Comparison of ENCODE assay signal across 17 cellular contexts in genomic region chr20:45087115-45087785, GRCh38. TPM values are rescaled to one million over a fixed set of nuclear protein-coding genes. Genes with fewer than 3 reads are reported as not detected.
DNase-seq lines count a peak whose midpoint lies in the region; ATAC-seq and TF ChIP-seq lines count a peak whose summit lies in the region.
"Had no signal": no experiment of that assay in that cellular context is flagged by ENCODE, and none has a peak within 500 bp of the region (broad histone marks: within the 10 kb centered on the region; RNA-seq: fewer than 3 reads in every experiment).

No MANE protein-coding gene starts in this region.

- intact Hi-C loops in PC-3 (cut with micrococcal nuclease): no loop called here

- CTCF ChIA-PET in PC-3 (lab: Charles Lee): no interaction called here

- POLR2A ChIA-PET in PC-3 (lab: Charles Lee; ENCODE audit: unreplicated experiment): no interaction called here

- no peak for TF ChIP-seq CTCF in PC-3 (conservative IDR thresholded peaks at IDR 0.05; ENCODE audit: low read depth, low read length)

- H3K9me3 Mint-ChIP-seq in activated naive CD8-positive, alpha-beta T cell treated with anti-CD3 and anti-CD28 coated beads, Interleukin-2, amount 50 U/mL, for 24 hours: no peaks in the 10 kb centered on the region
- H3K9me3 Mint-ChIP-seq in activated naive CD8-positive, alpha-beta T cell treated with anti-CD3 and anti-CD28 coated beads for 36 hours: peaks cover 4% of the 10 kb centered on the region
- H3K9me3 Mint-ChIP-seq in stimulated activated naive B cell treated with anti-CD40 and anti-IgM and Interleukin-4, amounts not matched to agents 10 μg/mL and 1 μg/mL and 100 μg/mL, for 72 hours: peaks cover 0 to 5% of the 10 kb centered on the region in 2 donors
- H3K9me3 Mint-ChIP-seq: GM23338 had no signal

- no peaks in the 10 kb centered on the region for H3K9me3 ChIP-seq in PC-3 (ENCODE audit: low read length)

- peak overlapping the region; percentile 66 for H3K27ac Mint-ChIP-seq in activated naive CD8-positive, alpha-beta T cell treated with anti-CD3 and anti-CD28 coated beads, Interleukin-2, amount 50 U/mL, for 24 hours
- no peak overlapping the region for H3K27ac Mint-ChIP-seq in activated naive CD8-positive, alpha-beta T cell treated with anti-CD3 and anti-CD28 coated beads for 36 hours
- peak overlapping the region; percentile 91 for H3K27ac Mint-ChIP-seq in stimulated activated naive B cell treated with anti-CD40 and anti-IgM and Interleukin-4, amounts not matched to agents 10 μg/mL and 1 μg/mL and 100 μg/mL, for 72 hours
- H3K27ac Mint-ChIP-seq: nephron progenitor cell had no signal

- no peaks in the 10 kb centered on the region for H3K27me3 ChIP-seq in PC-3 (ENCODE audit: low read length)
- H3K27me3 ChIP-seq: ascending aorta, stomach had no signal

- 0 out of 2 replicates have a peak, but pooled peaks cover 6% of the 10 kb centered on the region for H3K36me3 ChIP-seq in PC-3 (ENCODE audit: low read depth, low read length)

- H4K20me1 ChIP-seq in PC-3 (ENCODE audit: low read length): no peaks in the 10 kb centered on the region

- H3K9me2 ChIP-seq in PC-3 (replicated peaks; ENCODE audit: low read length): no peaks in the 10 kb centered on the region

- no peaks in the 10 kb centered on the region for H3K79me2 ChIP-seq in PC-3 (ENCODE audit: low read length)

- no peak for ATAC-seq in activated naive CD8-positive, alpha-beta T cell treated with anti-CD3 and anti-CD28 coated beads, Interleukin-2, amount 50 U/mL, for 24 hours
- ATAC-seq in PC-3: no peak; the same call in 1 of the 2 replicates
- peak; percentile 50 to 63 for ATAC-seq in stimulated activated naive B cell treated with anti-CD40 and anti-IgM and Interleukin-4, amounts not matched to agents 10 μg/mL and 1 μg/mL and 100 μg/mL, for 72 hours (replicated peaks)
- ATAC-seq: activated T-cell treated with anti-CD3 and anti-CD28 coated beads, Interleukin-2, amount 50 U/mL, for 4 hours; right cardiac atrium had no signal

- H3K9ac ChIP-seq in PC-3 (ENCODE audit: low read length): no peak overlapping the region

- no peak overlapping the region for H3K4me3 ChIP-seq in PC-3 (ENCODE audit: low read length)
- H3K4me3 ChIP-seq: ascending aorta, GM23338, left ventricle myocardium inferior, stomach had no signal

- H3K27ac ChIP-seq in PC-3 (ENCODE audit: low read length): peak overlapping the region; percentile 88
- H3K27ac ChIP-seq: ascending aorta, left ventricle myocardium inferior, stomach had no signal

- DNase-seq in activated naive CD8-positive, alpha-beta T cell treated with anti-CD3 and anti-CD28 coated beads, Interleukin-2, amount 50 U/mL, for 24 hours: no peak
- DNase-seq in activated naive CD8-positive, alpha-beta T cell treated with anti-CD3 and anti-CD28 coated beads for 36 hours: no peak
- DNase-seq in PC-3: peak; percentile 36
- DNase-seq in fibroblast of gingiva (ENCODE audit: low read depth): peak; percentile 25
- DNase-seq in stimulated activated naive B cell treated with anti-CD40 and anti-IgM and Interleukin-4, amounts not matched to agents 10 μg/mL and 1 μg/mL and 100 μg/mL, for 72 hours: no peak
- DNase-seq in HuH-7.5 (ENCODE audit: low spot score): no peak
- DNase-seq in NCI-H1436 (lab: John Stamatoyannopoulos, UW): no peak
- no peak for DNase-seq in stimulated activated CD4-positive, alpha-beta T cell treated with anti-CD3 and anti-CD28 coated beads, Interleukin-2, amount 100 ng/mL, for 24 hours
- DNase-seq: activated T-cell treated with anti-CD3 and anti-CD28 coated beads, Interleukin-2, amount 50 U/mL, for 4 hours; dermis blood vessel endothelial cell; left ventricle myocardium inferior; NCI-H1048; nephron progenitor cell; right cardiac atrium; stomach had no signal

- no peak overlapping the region for H2AFZ ChIP-seq in PC-3 (ENCODE audit: low read length)
- H2AFZ ChIP-seq: GM23338 had no signal

- H3K36me3 Mint-ChIP-seq in activated naive CD8-positive, alpha-beta T cell treated with anti-CD3 and anti-CD28 coated beads, Interleukin-2, amount 50 U/mL, for 24 hours (ENCODE audit: low read depth): peaks cover 44% of the 10 kb centered on the region
- H3K36me3 Mint-ChIP-seq in activated naive CD8-positive, alpha-beta T cell treated with anti-CD3 and anti-CD28 coated beads for 36 hours: peaks cover 48% of the 10 kb centered on the region
- H3K36me3 Mint-ChIP-seq in stimulated activated naive B cell treated with anti-CD40 and anti-IgM and Interleukin-4, amounts not matched to agents 10 μg/mL and 1 μg/mL and 100 μg/mL, for 72 hours: peaks cover 47 to 88% of the 10 kb centered on the region in 2 donors

- H3K27me3 Mint-ChIP-seq in activated naive CD8-positive, alpha-beta T cell treated with anti-CD3 and anti-CD28 coated beads, Interleukin-2, amount 50 U/mL, for 24 hours: no peaks in the 10 kb centered on the region
- no peaks in the 10 kb centered on the region for H3K27me3 Mint-ChIP-seq in activated naive CD8-positive, alpha-beta T cell treated with anti-CD3 and anti-CD28 coated beads for 36 hours
- no peaks in the 10 kb centered on the region for H3K27me3 Mint-ChIP-seq in stimulated activated naive B cell treated with anti-CD40 and anti-IgM and Interleukin-4, amounts not matched to agents 10 μg/mL and 1 μg/mL and 100 μg/mL, for 72 hours

- H3K4me3 Mint-ChIP-seq in activated naive CD8-positive, alpha-beta T cell treated with anti-CD3 and anti-CD28 coated beads, Interleukin-2, amount 50 U/mL, for 24 hours: no peak overlapping the region
- no peak overlapping the region for H3K4me3 Mint-ChIP-seq in activated naive CD8-positive, alpha-beta T cell treated with anti-CD3 and anti-CD28 coated beads for 36 hours
- H3K4me3 Mint-ChIP-seq in stimulated activated naive B cell treated with anti-CD40 and anti-IgM and Interleukin-4, amounts not matched to agents 10 μg/mL and 1 μg/mL and 100 μg/mL, for 72 hours: no peak overlapping the region
- H3K4me3 Mint-ChIP-seq: activated T-cell treated with anti-CD3 and anti-CD28 coated beads, Interleukin-2, amount 50 U/mL, for 4 hours; GM23338; nephron progenitor cell had no signal

- H3K4me1 ChIP-seq in PC-3 (ENCODE audit: insufficient read depth, low read length): peaks cover 28% of the 10 kb centered on the region
- H3K4me1 ChIP-seq: ascending aorta, left ventricle myocardium inferior, stomach had no signal

- no TSS peak for BruUV-seq in PC-3 (replicated peaks; lab: Mats Ljungman, UMichigan)

- H3F3A ChIP-seq in PC-3 (ENCODE audit: low read length, unreplicated experiment): peaks cover 9% of the 10 kb centered on the region

- H3K4me1 Mint-ChIP-seq in activated naive CD8-positive, alpha-beta T cell treated with anti-CD3 and anti-CD28 coated beads, Interleukin-2, amount 50 U/mL, for 24 hours: peaks cover 6% of the 10 kb centered on the region
- H3K4me1 Mint-ChIP-seq in activated naive CD8-positive, alpha-beta T cell treated with anti-CD3 and anti-CD28 coated beads for 36 hours: peaks cover 11% of the 10 kb centered on the region
- H3K4me1 Mint-ChIP-seq in stimulated activated naive B cell treated with anti-CD40 and anti-IgM and Interleukin-4, amounts not matched to agents 10 μg/mL and 1 μg/mL and 100 μg/mL, for 72 hours: peaks cover 31 to 64% of the 10 kb centered on the region in 2 donors

- peak overlapping the region; percentile 68 for H3K4me2 ChIP-seq in PC-3 (ENCODE audit: low read length)

RNA-seq across cellular contexts. Expression of gene KCNS1, which starts 13.7 kb away (rescaled TPM):
- under 1 TPM; 0.56 to 0.70 TPM for total RNA-seq in activated naive CD8-positive, alpha-beta T cell treated with anti-CD3 and anti-CD28 coated beads for 36 hours
- total RNA-seq in PC-3 (2014; rRNA removed): not detected in 2 replicates
- total RNA-seq: ascending aorta, stomach had no signal

RNA-seq across cellular contexts. Expression of gene WFDC5, which starts 27.7 kb away (rescaled TPM):
- total RNA-seq in activated naive CD8-positive, alpha-beta T cell treated with anti-CD3 and anti-CD28 coated beads for 36 hours: under 1 TPM in 1 of 2 experiments, not detected in 1; 0.23 TPM
- not detected in 2 replicates for total RNA-seq in PC-3 (2014; rRNA removed)
- total RNA-seq: activated T-cell treated with anti-CD3 and anti-CD28 coated beads, Interleukin-2, amount 50 U/mL, for 4 hours; ascending aorta; dermis blood vessel endothelial cell; GM23338; left ventricle myocardium inferior; right cardiac atrium; stomach had no signal

RNA-seq across cellular contexts. Expression of gene WFDC12, which starts 37.0 kb away (rescaled TPM):
- not detected for total RNA-seq in activated naive CD8-positive, alpha-beta T cell treated with anti-CD3 and anti-CD28 coated beads for 36 hours
- not detected in 2 replicates for total RNA-seq in PC-3 (2014; rRNA removed)
- total RNA-seq: activated T-cell treated with anti-CD3 and anti-CD28 coated beads, Interleukin-2, amount 50 U/mL, for 4 hours; ascending aorta; dermis blood vessel endothelial cell; GM23338; left ventricle myocardium inferior; right cardiac atrium; stomach had no signal

Comparison
In these comparisons a context has a peak if more than half of its experiments do, and no peak if none do; other contexts are left out.
1. ATAC-seq: peak in stimulated activated naive B cell treated with anti-CD40 and anti-IgM and Interleukin-4, amounts not matched to agents 10 μg/mL and 1 μg/mL and 100 μg/mL, for 72 hours (2 of 2); none in activated naive CD8-positive, alpha-beta T cell treated with anti-CD3 and anti-CD28 coated beads, Interleukin-2, amount 50 U/mL, for 24 hours (single experiment) and PC-3 (single experiment).
2. DNase-seq: peak in PC-3 (single experiment) and fibroblast of gingiva (single experiment); none in activated naive CD8-positive, alpha-beta T cell treated with anti-CD3 and anti-CD28 coated beads, Interleukin-2, amount 50 U/mL, for 24 hours (single experiment), activated naive CD8-positive, alpha-beta T cell treated with anti-CD3 and anti-CD28 coated beads for 36 hours (single experiment), stimulated activated naive B cell treated with anti-CD40 and anti-IgM and Interleukin-4, amounts not matched to agents 10 μg/mL and 1 μg/mL and 100 μg/mL, for 72 hours (single experiment), HuH-7.5 (single experiment), NCI-H1436 (single experiment) and stimulated activated CD4-positive, alpha-beta T cell treated with anti-CD3 and anti-CD28 coated beads, Interleukin-2, amount 100 ng/mL, for 24 hours (0 of 2).